1 cellular context compared by ENCODE assay signal in the genomic region with DNA sequence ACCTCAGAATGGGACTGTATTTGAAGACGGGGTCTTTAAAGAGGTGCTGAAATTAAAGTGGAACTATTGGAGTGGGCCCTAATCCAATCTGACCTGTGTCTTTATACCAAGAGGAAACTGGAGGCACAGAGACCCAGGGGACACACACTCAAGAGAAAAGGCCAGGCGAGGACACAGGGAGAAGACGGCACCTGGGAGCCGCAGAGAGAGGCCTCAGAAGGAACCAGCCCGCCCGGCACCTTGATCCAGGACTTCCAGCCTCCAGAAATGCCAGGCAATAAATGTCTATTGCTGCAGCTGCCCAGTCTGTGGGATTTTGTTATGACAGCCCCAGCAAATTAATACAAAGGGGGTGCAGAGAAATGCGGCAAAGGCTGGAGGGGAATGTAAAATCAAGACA.
TF ChIP-seq lines count a peak whose summit lies in the region.

No MANE protein-coding gene starts in this region.

TF ChIP-seq in GM23338, 12 proteins besides CTCF, POLR2A, EP300 and RAD21 (continued from another document):
- TF ChIP-seq NANOG (IDR thresholded peaks at IDR 0.05; ENCODE audit: borderline replicate concordance) (no peak), ZNF331 (CRISPR knock-in tag; IDR thresholded peaks at IDR 0.05; ENCODE audit: low read depth) (no peak), ZNF462 (CRISPR knock-in tag; IDR thresholded peaks at IDR 0.05) (no peak), JUNB (IDR thresholded peaks at IDR 0.05; ENCODE audit: unreplicated experiment) (no peak), POLR2AphosphoS5 (IDR thresholded peaks at IDR 0.05; ENCODE audit: low read depth) (no peak)
